23 cellular contexts compared by ENCODE assay signal in the genomic region with DNA sequence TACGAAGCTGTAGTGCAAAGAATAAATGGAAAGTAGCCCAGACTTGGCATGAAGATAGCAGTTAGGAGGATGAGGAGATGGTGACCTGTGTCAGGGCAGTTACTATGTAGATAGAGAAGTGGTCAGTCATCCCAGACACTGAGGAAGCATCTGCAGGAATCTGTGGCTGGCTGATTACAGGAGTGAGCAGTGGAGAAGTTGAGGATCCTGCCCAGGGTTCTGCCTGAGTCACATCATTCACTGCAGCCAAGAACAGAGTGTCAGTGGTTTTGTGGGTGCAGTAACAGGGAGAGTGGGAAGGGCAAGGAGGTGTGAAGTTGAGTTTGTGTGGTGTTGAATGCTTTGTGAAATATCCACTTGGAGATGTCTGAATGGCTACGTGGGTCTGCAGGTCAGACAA.
DNase-seq lines count a peak whose midpoint lies in the region; ATAC-seq lines count a peak whose summit lies in the region.
"Had no signal": no experiment of that assay in that cellular context is flagged by ENCODE, and none has a peak within 500 bp of the region (broad histone marks: within the 10 kb centered on the region; RNA-seq: fewer than 3 reads in every experiment).

No MANE protein-coding gene starts in this region.

- H3K4me3 Mint-ChIP-seq in immature natural killer cell, result no peak overlapping the region
- no peak overlapping the region for H3K4me3 Mint-ChIP-seq in activated T-cell treated with anti-CD3 and anti-CD28 coated beads, Interleukin-2, amount 50 U/mL, for 72 hours
- H3K4me3 Mint-ChIP-seq: activated naive CD4-positive, alpha-beta T cell treated with anti-CD3 and anti-CD28 coated beads, Interleukin-2, amount 10 ng/mL, durations not matched to agents 7 days and 5 days; CD14-positive monocyte; naive thymus-derived CD8-positive, alpha-beta T cell; stimulated activated memory B cell treated with anti-CD40 and anti-IgM and Interleukin-4, amounts not matched to agents 10 μg/mL and 1 μg/mL and 100 μg/mL, for 72 hours; T-helper 2 cell treated with Interferon-gamma antibody and Interleukin-4, amounts not matched to agents 5 μg/mL and 100 μg/mL, for 36 hours had no signal

- H3K36me3 Mint-ChIP-seq in immature natural killer cell, result peaks cover 0 to 8% (median 0%) of the 10 kb centered on the region in 3 donors
- no peaks in the 10 kb centered on the region for H3K36me3 Mint-ChIP-seq in activated T-cell treated with anti-CD3 and anti-CD28 coated beads, Interleukin-2, amount 50 U/mL, for 72 hours (ENCODE audit: insufficient read depth in 2 of 2)
- H3K36me3 Mint-ChIP-seq: activated naive CD4-positive, alpha-beta T cell treated with anti-CD3 and anti-CD28 coated beads, Interleukin-2, amount 10 ng/mL, durations not matched to agents 7 days and 5 days; CD14-positive monocyte; naive thymus-derived CD8-positive, alpha-beta T cell; stimulated activated memory B cell treated with anti-CD40 and anti-IgM and Interleukin-4, amounts not matched to agents 10 μg/mL and 1 μg/mL and 100 μg/mL, for 72 hours had no signal

- peaks cover 0 to 2% (median 0%) of the 10 kb centered on the region in 6 donors for H3K9me3 Mint-ChIP-seq in immature natural killer cell
- H3K9me3 Mint-ChIP-seq in activated T-cell treated with anti-CD3 and anti-CD28 coated beads, Interleukin-2, amount 50 U/mL, for 72 hours, result peaks cover 0 to 2% of the 10 kb centered on the region in 2 donors
- H3K9me3 Mint-ChIP-seq: T-helper 2 cell treated with Interferon-gamma antibody and Interleukin-4, amounts not matched to agents 5 μg/mL and 100 μg/mL, for 36 hours had no signal

- ATAC-seq in activated T-cell treated with anti-CD3 and anti-CD28 coated beads, Interleukin-2, amount 50 U/mL, for 72 hours (replicated peaks in 1 of 2), result no peak
- ATAC-seq in GM18502 (IDR thresholded peaks at IDR 0.05; ENCODE audit: poor library complexity, unreplicated experiment), result no peak
- ATAC-seq: naive thymus-derived CD8-positive, alpha-beta T cell; psoas muscle; Right ventricle myocardium inferior; stimulated activated memory B cell treated with anti-CD40 and anti-IgM and Interleukin-4, amounts not matched to agents 10 μg/mL and 1 μg/mL and 100 μg/mL, for 72 hours had no signal

- peaks cover 5 to 6% of the 10 kb centered on the region in 2 donors for H3K4me1 Mint-ChIP-seq in immature natural killer cell
- H3K4me1 Mint-ChIP-seq in activated T-cell treated with anti-CD3 and anti-CD28 coated beads, Interleukin-2, amount 50 U/mL, for 72 hours (ENCODE audit: low read depth), result no peaks in the 10 kb centered on the region
- H3K4me1 Mint-ChIP-seq: activated naive CD4-positive, alpha-beta T cell treated with anti-CD3 and anti-CD28 coated beads, Interleukin-2, amount 10 ng/mL, durations not matched to agents 7 days and 5 days; stimulated activated memory B cell treated with anti-CD40 and anti-IgM and Interleukin-4, amounts not matched to agents 10 μg/mL and 1 μg/mL and 100 μg/mL, for 72 hours had no signal

- H3K27me3 Mint-ChIP-seq in immature natural killer cell (ENCODE audit: low read depth in 3 of 3), result peaks cover 1 to 4% (median 3%) of the 10 kb centered on the region in 3 donors
- H3K27me3 Mint-ChIP-seq in activated T-cell treated with anti-CD3 and anti-CD28 coated beads, Interleukin-2, amount 50 U/mL, for 72 hours (ENCODE audit: low read depth), result peaks cover 21% of the 10 kb centered on the region
- H3K27me3 Mint-ChIP-seq: stimulated activated memory B cell treated with anti-CD40 and anti-IgM and Interleukin-4, amounts not matched to agents 10 μg/mL and 1 μg/mL and 100 μg/mL, for 72 hours had no signal

- no peak overlapping the region for H3K4me3 ChIP-seq in skeletal muscle cell (ENCODE audit: low read depth, low read length)
- H3K4me3 ChIP-seq: psoas muscle, transverse colon had no signal

- H3K27ac Mint-ChIP-seq in immature natural killer cell, result no peak overlapping the region
- no peak overlapping the region for H3K27ac Mint-ChIP-seq in activated T-cell treated with anti-CD3 and anti-CD28 coated beads, Interleukin-2, amount 50 U/mL, for 72 hours
- H3K27ac Mint-ChIP-seq: activated naive CD4-positive, alpha-beta T cell treated with anti-CD3 and anti-CD28 coated beads, Interleukin-2, amount 10 ng/mL, durations not matched to agents 7 days and 5 days; naive thymus-derived CD8-positive, alpha-beta T cell; stimulated activated memory B cell treated with anti-CD40 and anti-IgM and Interleukin-4, amounts not matched to agents 10 μg/mL and 1 μg/mL and 100 μg/mL, for 72 hours; T-helper 2 cell treated with Interferon-gamma antibody and Interleukin-4, amounts not matched to agents 5 μg/mL and 100 μg/mL, for 36 hours had no signal

- peak; percentile 17 for DNase-seq in GM04504 (ENCODE audit: low read depth)
- peak; percentile 84 for DNase-seq in RPMI7951 (ENCODE audit: low read depth)
- peak; percentile 2 for DNase-seq in dermis blood vessel endothelial cell
- DNase-seq in skeletal muscle cell (ENCODE audit: low read depth), result peak; percentile 37
- DNase-seq in immature natural killer cell, result no peak
- no peak for DNase-seq in activated T-cell treated with anti-CD3 and anti-CD28 coated beads, Interleukin-2, amount 50 U/mL, for 72 hours
- DNase-seq in DMS153 (lab: John Stamatoyannopoulos, UW), result no peak
- DNase-seq: activated CD4-positive, alpha-beta T cell treated with anti-CD3 and anti-CD28 coated beads for 4 hours; activated CD8-positive, alpha-beta memory T cell treated with anti-CD3 and anti-CD28 coated beads, Interleukin-2, amount 50 U/mL, for 48 hours; activated naive CD4-positive, alpha-beta T cell treated with anti-CD3 and anti-CD28 coated beads, Interleukin-2, amount 10 ng/mL, durations not matched to agents 7 days and 5 days; DMS79 treated with DMSO at 0.1 percent for 48 hours; effector CD8-positive, alpha-beta T cell; Karpas-422; naive thymus-derived CD8-positive, alpha-beta T cell; NK-92 treated with Interleukin-12 subunit alpha and Interleukin-12 subunit beta, amount 100 ng/mL, for 24 hours; psoas muscle; stimulated activated CD4-positive, alpha-beta T cell treated with anti-CD3 and anti-CD28 coated beads, Interleukin-12 subunit alpha, Interleukin-12 subunit beta, amount 100 ng/mL, for 4 hours; transverse colon had no signal

Comparison
In these comparisons a context has a peak if more than half of its experiments do, and no peak if none do; other contexts are left out.
1. DNase-seq: peak in GM04504 (single experiment), RPMI7951 (single experiment), dermis blood vessel endothelial cell (single experiment) and skeletal muscle cell (single experiment); none in immature natural killer cell (0 of 3), activated T-cell treated with anti-CD3 and anti-CD28 coated beads, Interleukin-2, amount 50 U/mL, for 72 hours (0 of 2) and DMS153 (single experiment).